18 cellular contexts compared by ENCODE assay signal in the genomic region with DNA sequence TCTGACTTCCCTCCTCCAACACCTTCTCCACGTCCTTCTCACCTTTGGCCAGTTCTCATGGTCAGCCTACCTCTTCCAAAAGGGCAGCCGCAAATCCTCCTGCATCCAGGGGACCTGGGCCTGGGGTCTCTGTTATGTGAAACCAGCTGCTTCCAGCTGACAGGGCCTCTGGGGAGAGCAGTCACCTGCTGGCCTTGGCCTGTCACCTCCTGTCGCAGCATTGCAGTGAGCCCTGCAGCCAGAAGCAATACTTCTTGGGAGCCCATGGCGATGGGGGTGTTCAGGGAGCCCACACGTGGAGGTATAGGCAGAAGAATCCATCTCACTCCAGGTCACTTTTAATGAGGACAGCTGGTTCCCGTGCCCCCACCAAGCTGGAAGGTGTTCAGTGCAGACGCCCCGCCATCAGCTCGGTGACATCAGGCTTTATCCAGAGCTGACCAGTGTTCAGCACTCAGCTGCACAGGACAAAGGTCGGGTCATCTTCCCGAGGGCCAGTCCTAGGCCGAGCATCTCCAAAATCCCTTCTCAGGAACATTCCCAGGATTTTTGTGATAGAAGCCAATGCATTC. TPM values are rescaled to one million over a fixed set of nuclear protein-coding genes. Genes with fewer than 3 reads are reported as not detected.
"Had no signal": no experiment of that assay in that cellular context is flagged by ENCODE, and none has a peak within 500 bp of the region (broad histone marks: within the 10 kb centered on the region; RNA-seq: fewer than 3 reads in every experiment).

No MANE protein-coding gene starts in this region.

- H3K4me3 Mint-ChIP-seq: activated B cell treated with CpG ODN at 0.5 μM for 24 hours; activated CD4-positive, alpha-beta T cell treated with anti-CD3 and anti-CD28 coated beads, Interleukin-2, amount 10 ng/mL, durations not matched to agents 24 days and 14 days; activated naive CD4-positive, alpha-beta T cell treated with anti-CD3 and anti-CD28 coated beads, Interleukin-2, amount 10 ng/mL, durations not matched to agents 7 days and 5 days; activated T-helper 17 cell treated with anti-CD3 and anti-CD28 coated beads, Interleukin-2, amount 50 U/mL, for 72 hours; naive thymus-derived CD8-positive, alpha-beta T cell; T-helper 17 cell had no signal

- H3K4me1 Mint-ChIP-seq: activated B cell treated with CpG ODN at 0.5 μM for 24 hours; activated CD4-positive, alpha-beta T cell treated with anti-CD3 and anti-CD28 coated beads, Interleukin-2, amount 10 ng/mL, durations not matched to agents 24 days and 14 days; activated naive CD4-positive, alpha-beta T cell treated with anti-CD3 and anti-CD28 coated beads, Interleukin-2, amount 10 ng/mL, durations not matched to agents 7 days and 5 days; activated T-helper 17 cell treated with anti-CD3 and anti-CD28 coated beads, Interleukin-2, amount 50 U/mL, for 72 hours had no signal

- H3K27ac Mint-ChIP-seq: activated B cell treated with CpG ODN at 0.5 μM for 24 hours; activated CD4-positive, alpha-beta T cell treated with anti-CD3 and anti-CD28 coated beads, Interleukin-2, amount 10 ng/mL, durations not matched to agents 24 days and 14 days; activated naive CD4-positive, alpha-beta T cell treated with anti-CD3 and anti-CD28 coated beads, Interleukin-2, amount 10 ng/mL, durations not matched to agents 7 days and 5 days; activated T-helper 17 cell treated with anti-CD3 and anti-CD28 coated beads, Interleukin-2, amount 50 U/mL, for 72 hours; T-helper 17 cell had no signal

- H3K9me3 ChIP-seq: mucosa of descending colon, sigmoid colon, suprapubic skin had no signal

- H3K36me3 Mint-ChIP-seq: activated naive CD4-positive, alpha-beta T cell treated with anti-CD3 and anti-CD28 coated beads, Interleukin-2, amount 10 ng/mL, durations not matched to agents 7 days and 5 days; naive thymus-derived CD8-positive, alpha-beta T cell had no signal

- H3K4me3 ChIP-seq: cardiac muscle cell, mucosa of descending colon, sigmoid colon, suprapubic skin had no signal

- H3K36me3 ChIP-seq: cardiac muscle cell, sigmoid colon, suprapubic skin had no signal

- H3K27ac ChIP-seq: cardiac muscle cell, sigmoid colon, suprapubic skin had no signal

- DNase-seq: activated B cell treated with CpG ODN at 0.5 μM for 24 hours; activated CD4-positive, alpha-beta T cell treated with anti-CD3 and anti-CD28 coated beads, Interleukin-2, amount 10 ng/mL, durations not matched to agents 24 days and 14 days; activated naive CD4-positive, alpha-beta T cell treated with anti-CD3 and anti-CD28 coated beads, Interleukin-2, amount 10 ng/mL, durations not matched to agents 7 days and 5 days; hypothalamus; mucosa of descending colon; sigmoid colon; stimulated activated CD4-positive, alpha-beta T cell treated with anti-CD3 and anti-CD28 coated beads, Interleukin-4, amount 100 ng/mL, for 1 hour; stimulated activated CD8-positive, alpha-beta memory T cell treated with anti-CD3 and anti-CD28 coated beads, Interleukin-4, amount 100 ng/mL, for 48 hours; stimulated activated naive CD8-positive, alpha-beta T cell treated with anti-CD3 and anti-CD28 coated beads, Interleukin-15, Interleukin-2, amounts not matched to agents 100 U/mL and 50 U/mL, for 24 hours; T-helper 17 cell had no signal

- H3K9me3 Mint-ChIP-seq: activated B cell treated with CpG ODN at 0.5 μM for 24 hours; activated CD4-positive, alpha-beta T cell treated with anti-CD3 and anti-CD28 coated beads, Interleukin-2, amount 10 ng/mL, durations not matched to agents 24 days and 14 days; activated naive CD4-positive, alpha-beta T cell treated with anti-CD3 and anti-CD28 coated beads, Interleukin-2, amount 10 ng/mL, durations not matched to agents 7 days and 5 days; activated T-helper 17 cell treated with anti-CD3 and anti-CD28 coated beads, Interleukin-2, amount 50 U/mL, for 72 hours; naive thymus-derived CD8-positive, alpha-beta T cell had no signal

- ATAC-seq: activated T-helper 17 cell treated with anti-CD3 and anti-CD28 coated beads, Interleukin-2, amount 50 U/mL, for 72 hours; naive thymus-derived CD8-positive, alpha-beta T cell; stimulated activated naive CD8-positive, alpha-beta T cell treated with anti-CD3 and anti-CD28 coated beads, Interleukin-15, Interleukin-2, amounts not matched to agents 100 U/mL and 50 U/mL, for 24 hours; T-helper 17 cell had no signal

- H3K27me3 ChIP-seq: cardiac muscle cell, sigmoid colon, suprapubic skin had no signal

- H3K27me3 Mint-ChIP-seq: activated T-helper 17 cell treated with anti-CD3 and anti-CD28 coated beads, Interleukin-2, amount 50 U/mL, for 72 hours; naive thymus-derived CD8-positive, alpha-beta T cell; T-helper 17 cell had no signal

- H3K4me1 ChIP-seq: sigmoid colon had no signal

RNA-seq across cellular contexts. Expression of gene SLC47A2, which starts 1.7 kb away (rescaled TPM):
- total RNA-seq: activated B cell treated with CpG ODN at 0.5 μM for 24 hours; activated CD4-positive, alpha-beta T cell treated with anti-CD3 and anti-CD28 coated beads, Interleukin-2, amount 10 ng/mL, durations not matched to agents 24 days and 14 days; activated T-helper 17 cell treated with anti-CD3 and anti-CD28 coated beads, Interleukin-2, amount 50 U/mL, for 72 hours; lung microvascular endothelial cell; naive thymus-derived CD8-positive, alpha-beta T cell; pulmonary artery endothelial cell; sigmoid colon; T-helper 17 cell; ureter had no signal
- polyA plus RNA-seq: adipose tissue; naive thymus-derived CD8-positive, alpha-beta T cell had no signal

RNA-seq across cellular contexts. Expression of gene ALDH3A1, which starts 30.0 kb away (rescaled TPM):
- total RNA-seq: activated B cell treated with CpG ODN at 0.5 μM for 24 hours; activated CD4-positive, alpha-beta T cell treated with anti-CD3 and anti-CD28 coated beads, Interleukin-2, amount 10 ng/mL, durations not matched to agents 24 days and 14 days; activated T-helper 17 cell treated with anti-CD3 and anti-CD28 coated beads, Interleukin-2, amount 50 U/mL, for 72 hours; cardiac muscle cell; naive thymus-derived CD8-positive, alpha-beta T cell; T-helper 17 cell had no signal
- polyA plus RNA-seq: cardiac muscle cell had no signal
